Comparison of ENCODE assay signal across 22 cellular contexts in genomic region chr1:202088216-202088615, GRCh38. TPM values are rescaled to one million over a fixed set of nuclear protein-coding genes. Genes with fewer than 3 reads are reported as not detected.
DNase-seq lines count a peak whose midpoint lies in the region; ATAC-seq, FAIRE-seq and TF ChIP-seq lines count a peak whose summit lies in the region.
"Had no signal": no experiment of that assay in that cellular context is flagged by ENCODE, and none has a peak within 500 bp of the region (broad histone marks: within the 10 kb centered on the region; RNA-seq: fewer than 3 reads in every experiment).

No MANE protein-coding gene starts in this region.

- no peaks in the 10 kb centered on the region for H3K9me3 Mint-ChIP-seq in neural crest cell
- H3K9me3 Mint-ChIP-seq: activated CD4-positive, alpha-beta memory T cell treated with anti-CD3 and anti-CD28 coated beads for 36 hours; CD8-positive, alpha-beta memory T cell; neural progenitor cell; T-cell had no signal

- H3K4ac ChIP-seq in H1 (replicated peaks; ENCODE audit: insufficient read length, low read depth, low read length) = no peak overlapping the region

- no peaks in the 10 kb centered on the region for H3K36me3 Mint-ChIP-seq in neural crest cell (ENCODE audit: low read depth)
- H3K36me3 Mint-ChIP-seq: activated CD4-positive, alpha-beta memory T cell treated with anti-CD3 and anti-CD28 coated beads for 36 hours; CD8-positive, alpha-beta memory T cell; neural progenitor cell; T-cell had no signal

- H4K5ac ChIP-seq in H1 (ENCODE audit: insufficient read length, low read depth, low read length) = no peak overlapping the region

- H3K23me2 ChIP-seq in H1 (ENCODE audit: low read depth, low read length) = peaks cover 5% of the 10 kb centered on the region; the same call in 1 of the 2 replicates

- H3K27ac ChIP-seq in A549 (peak overlapping the region; percentile 24 to 79; a peak in 5 of 6 replicates), H1 (ENCODE audit: low read depth, low read length) (no peak overlapping the region), lower lobe of right lung (no peak overlapping the region)
- H3K27ac ChIP-seq: ascending aorta, neural progenitor cell, upper lobe of left lung had no signal

- 65% methylated on average over 3 of the region's 3 CpGs for WGBS in A549 (ENCODE audit: missing lambda C conversion rate)
- 91% methylated on average over 3 of the region's 3 CpGs; no CpG with 5 or more reads in 1 of the 2 experiments for WGBS in H1 (ENCODE audit: extremely low coverage in 1 of 2, insufficient coverage in 1 of 2, insufficient read length in 1 of 2, insufficient replicate concordance in 2 of 2, low coverage in 1 of 2, low lambda C conversion rate in 2 of 2, missing lambda C conversion rate in 1 of 2), 2 experiments

- H3K9me3 ChIP-seq in A549 = no peaks in the 10 kb centered on the region
- H3K9me3 ChIP-seq in H1 (ENCODE audit: insufficient read depth in 2 of 2, low read depth in 1 of 2, low read length in 1 of 2) = no peaks in the 10 kb centered on the region
- no peaks in the 10 kb centered on the region for H3K9me3 ChIP-seq in lower lobe of right lung
- H3K9me3 ChIP-seq: ascending aorta, upper lobe of left lung had no signal

- TF ChIP-seq CTCF in A549 (IDR thresholded peaks at IDR 0.05) (no peak), H1 (IDR thresholded peaks at IDR 0.05; ENCODE audit: control extremely low read depth in 1 of 3, insufficient read depth in 1 of 3, low read depth in 1 of 3, low read length in 3 of 3) (no peak), neural crest cell (conservative IDR thresholded peaks at IDR 0.05) (no peak), lower lobe of right lung (IDR thresholded peaks at IDR 0.05) (no peak)

- no peaks in the 10 kb centered on the region for H3K36me3 ChIP-seq in H1 (ENCODE audit: control insufficient read depth in 2 of 4, insufficient read depth in 4 of 4, low read length in 3 of 4)
- no peaks in the 10 kb centered on the region for H3K36me3 ChIP-seq in lower lobe of right lung
- H3K36me3 ChIP-seq: ascending aorta, neural progenitor cell, upper lobe of left lung had no signal

- H3K56ac ChIP-seq in H1 (replicated peaks; ENCODE audit: insufficient read length, low read depth, low read length) = no peak overlapping the region

- peak overlapping the region; percentile 37 for H3K27ac Mint-ChIP-seq in neural crest cell (ENCODE audit: unreplicated experiment)
- H3K27ac Mint-ChIP-seq: activated CD4-positive, alpha-beta memory T cell treated with anti-CD3 and anti-CD28 coated beads for 36 hours; CD8-positive, alpha-beta memory T cell; T-cell had no signal

- H4K8ac ChIP-seq in H1 (ENCODE audit: extremely low read depth, insufficient read depth, low read length) = no peak overlapping the region

- H2BK20ac ChIP-seq in H1 (ENCODE audit: low read length) = 0 out of 2 replicates have a peak overlapping the region, but pooled peaks have one; percentile 21

- peaks cover 51% of the 10 kb centered on the region for H3K4me1 ChIP-seq in A549
- H3K4me1 ChIP-seq in H1 (replicated peaks in 1 of 4; ENCODE audit: control insufficient read depth in 3 of 4, insufficient read depth in 4 of 4, low read length in 3 of 4) = peaks cover 17 to 26% (median 20%) of the 10 kb centered on the region in 4 experiments
- no peaks in the 10 kb centered on the region for H3K4me1 ChIP-seq in lower lobe of right lung
- H3K4me1 ChIP-seq: ascending aorta had no signal

- intact Hi-C loops in lower lobe of right lung (cut with DNase I) = no loop called here

- no peak overlapping the region for H3K14ac ChIP-seq in H1 (ENCODE audit: insufficient read length)

- no peak overlapping the region for H2AFZ ChIP-seq in H1 (ENCODE audit: low read length)
- H2AFZ ChIP-seq: neural progenitor cell had no signal

- no peak overlapping the region for H3K4me3 ChIP-seq in A549
- H3K4me3 ChIP-seq in H1 (ENCODE audit: extremely low read depth in 1 of 4, insufficient read depth in 2 of 4, low read depth in 3 of 4, low read length in 4 of 4) = no peak overlapping the region
- H3K4me3 ChIP-seq in lower lobe of right lung = no peak overlapping the region
- H3K4me3 ChIP-seq: ascending aorta, neural progenitor cell, upper lobe of left lung had no signal

- no peaks in the 10 kb centered on the region for H3K79me1 ChIP-seq in H1 (ENCODE audit: low read depth, low read length)

- DNase-seq in A549 (ENCODE audit: low read depth in 1 of 2, low spot score in 1 of 2) (no peak), HEK293T (ENCODE audit: extremely low spot score) (peak; percentile 9), H1 (ENCODE audit: low read depth in 1 of 2, low spot score in 2 of 2) (no peak), neural crest cell (ENCODE audit: low read depth, low spot score) (no peak), lower lobe of right lung (no peak)
- DNase-seq: activated CD4-positive, alpha-beta memory T cell treated with anti-CD3 and anti-CD28 coated beads for 36 hours; activated naive CD4-positive, alpha-beta T cell treated with Interleukin-2 at 50 U/mL for 16 hours; CD8-positive, alpha-beta memory T cell; HCEC 1CT; mesenchymal stem cell; NCI-H1105; NCI-H345; stimulated activated naive CD4-positive, alpha-beta T cell treated with Interleukin-2 at 50 U/mL for 16 hours; T-cell; upper lobe of left lung had no signal

- no peak overlapping the region for H3K9ac ChIP-seq in H1 (replicated peaks in 1 of 4; ENCODE audit: extremely low read depth in 1 of 4, low read depth in 3 of 4, low read length in 3 of 4)
- H3K9ac ChIP-seq: neural progenitor cell had no signal

- POLR2A ChIA-PET in A549 (lab: Yijun Ruan, JAX) (interaction anchor here (4.3 kb wide), 1 partner anchor 78 kb away, joined by 15 read pairs; the partner anchor contains the start of gene ELF3), HEK293T (lab: Yijun Ruan, JAX) (interaction anchor here (0.8 kb wide), 1 partner anchor 13 kb away, joined by 3 read pairs; no protein-coding TSS in a partner anchor), H1 (lab: Charles Lee; ENCODE audit: partially characterized antibody) (interaction anchor here (1.0 to 5.7 kb wide), 3 partner anchors 72 to 79 kb away, joined by 3 to 45 read pairs (median 3); partner anchors contain the start of gene ELF3)

- H4K91ac ChIP-seq in H1 (replicated peaks; ENCODE audit: insufficient read length, low read length) = peak overlapping the region; percentile 1

- H2BK120ac ChIP-seq in H1 (replicated peaks; ENCODE audit: low read depth, low read length) = no peak overlapping the region

- no peaks in the 10 kb centered on the region for H3K27me3 ChIP-seq in H1 (replicated peaks in 1 of 4; ENCODE audit: control insufficient read depth in 3 of 4, extremely low read depth in 1 of 4, insufficient read depth in 3 of 4, low read length in 3 of 4)
- no peaks in the 10 kb centered on the region for H3K27me3 ChIP-seq in lower lobe of right lung (ENCODE audit: low read depth)
- H3K27me3 ChIP-seq: ascending aorta, neural progenitor cell, upper lobe of left lung had no signal

- peaks cover 3% of the 10 kb centered on the region for H3K27me3 Mint-ChIP-seq in neural crest cell (ENCODE audit: low read depth)
- H3K27me3 Mint-ChIP-seq: activated CD4-positive, alpha-beta memory T cell treated with anti-CD3 and anti-CD28 coated beads for 36 hours had no signal

- no peak overlapping the region for H3K4me3 Mint-ChIP-seq in neural crest cell
- H3K4me3 Mint-ChIP-seq: activated CD4-positive, alpha-beta memory T cell treated with anti-CD3 and anti-CD28 coated beads for 36 hours; CD8-positive, alpha-beta memory T cell; neural progenitor cell; T-cell had no signal

- CTCF ChIA-PET in A549 (lab: Yijun Ruan, JAX) = interaction anchor here (0.6 to 2.5 kb wide), 7 partner anchors 10 to 88 kb away, joined by 3 to 8 read pairs (median 3); no protein-coding TSS in a partner anchor
- CTCF ChIA-PET in HEK293T (lab: Yijun Ruan, JAX) = no interaction called here
- CTCF ChIA-PET in H1 (lab: Charles Lee; ENCODE audit: partially characterized antibody) = interaction anchor here (0.6 to 3.0 kb wide), 11 partner anchors 13 to 226 kb away, joined by 3 to 11 read pairs (median 5); partner anchors contain the start of gene ELF3

- no peak overlapping the region for H3K4me2 ChIP-seq in A549
- H3K4me2 ChIP-seq in H1 (ENCODE audit: insufficient read depth in 1 of 2, low read depth in 2 of 2, low read length in 2 of 2) = no peak overlapping the region
- H3K4me2 ChIP-seq: neural progenitor cell had no signal

- H3K18ac ChIP-seq in H1 (ENCODE audit: extremely low read depth, low read length) = no peak overlapping the region

- no peak overlapping the region; the same call in 1 of the 2 replicates for H2BK5ac ChIP-seq in H1 (ENCODE audit: low read depth, low read length)

- no peaks in the 10 kb centered on the region for H4K20me1 ChIP-seq in H1 (replicated peaks in 1 of 2; ENCODE audit: control insufficient read depth in 1 of 2, insufficient read depth in 2 of 2, low read length in 2 of 2)

- peak overlapping the region; percentile 29; the same call in 1 of the 2 replicates for H2BK12ac ChIP-seq in H1 (ENCODE audit: low read depth, low read length)

- no peak overlapping the region for H3K23ac ChIP-seq in H1 (ENCODE audit: insufficient read length)

- H2AK5ac ChIP-seq in H1 (ENCODE audit: low read depth, low read length) = no peak overlapping the region

- TF ChIP-seq POLR2A in A549 (IDR thresholded peaks at IDR 0.05; ENCODE audit: low read length) = no peak
- no peak for TF ChIP-seq POLR2A in H1 (IDR thresholded peaks at IDR 0.05; ENCODE audit: control extremely low read depth in 1 of 2, low read depth in 2 of 2, low read length in 2 of 2)

- TF ChIP-seq EP300 in A549 (IDR thresholded peaks at IDR 0.05) (no peak), H1 (IDR thresholded peaks at IDR 0.05; ENCODE audit: borderline replicate concordance in 1 of 2, low read depth in 2 of 2, low read length in 2 of 2) (no peak)

- FAIRE-seq in A549 (lab: Jason Lieb, UNC) = no peak
- no peak for FAIRE-seq in H1 (lab: Jason Lieb, UNC)
- FAIRE-seq: GM19239, islet of Langerhans had no signal

- ATAC-seq in A549 (peak in 1 of 2 experiments; percentile 15; a peak in 3 of 6 replicates), GM21367 (IDR thresholded peaks at IDR 0.05; ENCODE audit: unreplicated experiment) (no peak), lower lobe of right lung (no peak), GM21360 (IDR thresholded peaks at IDR 0.05; ENCODE audit: unreplicated experiment) (no peak), HG03095 (IDR thresholded peaks at IDR 0.05; ENCODE audit: unreplicated experiment) (no peak)
- ATAC-seq: T-cell had no signal

- TF ChIP-seq RAD21 in A549 (conservative IDR thresholded peaks at IDR 0.05 in 1 of 2, IDR thresholded peaks at IDR 0.05 in 1 of 2) (no peak), H1 (IDR thresholded peaks at IDR 0.05 in 1 of 2, conservative IDR thresholded peaks at IDR 0.05 in 1 of 2; ENCODE audit: low read depth in 2 of 2, low read length in 2 of 2) (no peak)

- no peak overlapping the region for H2BK15ac ChIP-seq in H1 (ENCODE audit: low read length)

- peaks cover 31% of the 10 kb centered on the region for H3K4me1 Mint-ChIP-seq in neural crest cell
- H3K4me1 Mint-ChIP-seq: CD8-positive, alpha-beta memory T cell; T-cell had no signal

- H3K79me2 ChIP-seq in H1 (ENCODE audit: control insufficient read depth in 1 of 2, insufficient read depth in 2 of 2, low read length in 2 of 2) = no peaks in the 10 kb centered on the region

RNA-seq across cellular contexts. Expression of gene GPR37L1, which starts 34.5 kb away (rescaled TPM):
- 0.13 and 0.15 TPM in 2 replicates for polyA plus RNA-seq in A549 (2011; rRNA removed)
- polyA plus RNA-seq in A549 (2012; cell fraction: cytosol; rRNA removed) = 0.08 and 0.12 TPM in 2 replicates
- polyA plus RNA-seq in A549 (2012; cell fraction: nucleus; rRNA removed) = 0.24 and 0.27 TPM in 2 replicates
- polyA plus RNA-seq in A549 (2017; fragmentation: RNase III; extraction: RNeasy Plus Mini Kit Qiagen cat#74134 plus additional on column Dnase treatment) = 0.08 to 0.09 TPM (median 0.09 TPM) in 3 replicates
- polyA minus RNA-seq in A549 (2011; rRNA and poly(A)+ RNA removed) = 0.15 and 0.21 TPM in 2 replicates
- total RNA-seq in H1 (2021; fragmentation: NEBNext Ultra II Directional; extraction: Animal tissue kit (Norgen Biotek cat#: 25700)) = 0.08 and 0.13 TPM in 2 replicates
- 0.23 and 0.25 TPM in 2 replicates for polyA plus RNA-seq in H1 (2011; rRNA removed)
- 0.16 TPM for polyA plus RNA-seq in H1 (2011; cell fraction: cytosol; rRNA removed)
- polyA plus RNA-seq in H1 (2011; cell fraction: nucleus; rRNA removed) = 0.17 TPM
- 0.18 to 0.20 TPM (median 0.20 TPM) in 4 replicates for polyA plus RNA-seq in H1 (2012, experiment 1 of 2)
- 0.09 TPM for polyA plus RNA-seq in H1 (2012, experiment 2 of 2)
- 0.10 TPM for polyA plus RNA-seq in H1 (2013, experiment 1 of 2)
- polyA plus RNA-seq in H1 (2013, experiment 2 of 2) = 0.15 TPM
- polyA minus RNA-seq in H1 (2011; rRNA and poly(A)+ RNA removed) = 0.13 and 0.22 TPM in 2 replicates
- polyA minus RNA-seq in H1 (2011; cell fraction: cytosol; rRNA and poly(A)+ RNA removed) = not detected
- polyA minus RNA-seq in H1 (2011; cell fraction: nucleus; rRNA and poly(A)+ RNA removed) = 0.50 TPM
- 0.05 TPM in 1 of 2 replicates, not detected in the other for total RNA-seq in neural crest cell
- 0.06 TPM for total RNA-seq in lower lobe of right lung
- total RNA-seq: activated CD4-positive, alpha-beta memory T cell treated with anti-CD3 and anti-CD28 coated beads for 36 hours; ascending aorta; CD8-positive, alpha-beta memory T cell; T-cell had no signal

RNA-seq across cellular contexts. Expression of gene ARL8A, which starts 56.3 kb away (rescaled TPM):
- 49.8 and 57.8 TPM in 2 replicates for polyA plus RNA-seq in A549 (2011; rRNA removed)
- 31.8 and 37.2 TPM in 2 replicates for polyA plus RNA-seq in A549 (2012; cell fraction: cytosol; rRNA removed)
- polyA plus RNA-seq in A549 (2012; cell fraction: nucleus; rRNA removed) = 30.9 and 32.5 TPM in 2 replicates
- 18.0 to 25.6 TPM (median 23.4 TPM) in 3 replicates for polyA plus RNA-seq in A549 (2017; fragmentation: RNase III; extraction: RNeasy Plus Mini Kit Qiagen cat#74134 plus additional on column Dnase treatment)
- polyA minus RNA-seq in A549 (2011; rRNA and poly(A)+ RNA removed) = 26.5 and 50.1 TPM in 2 replicates
- 58.7 and 59.0 TPM in 2 replicates for total RNA-seq in H1 (2021; fragmentation: NEBNext Ultra II Directional; extraction: Animal tissue kit (Norgen Biotek cat#: 25700))
- 40.3 and 41.7 TPM in 2 replicates for polyA plus RNA-seq in H1 (2011; rRNA removed)
- polyA plus RNA-seq in H1 (2011; cell fraction: cytosol; rRNA removed) = 39.3 TPM
- polyA plus RNA-seq in H1 (2011; cell fraction: nucleus; rRNA removed) = 35.6 TPM
- polyA plus RNA-seq in H1 (2012, experiment 1 of 2) = 35.1 to 57.5 TPM (median 42.3 TPM) in 4 replicates
- 35.7 TPM for polyA plus RNA-seq in H1 (2012, experiment 2 of 2)
- 26.4 TPM for polyA plus RNA-seq in H1 (2013, experiment 1 of 2)
- 26.9 TPM for polyA plus RNA-seq in H1 (2013, experiment 2 of 2)
- polyA minus RNA-seq in H1 (2011; rRNA and poly(A)+ RNA removed) = 20.7 and 22.3 TPM in 2 replicates
- polyA minus RNA-seq in H1 (2011; cell fraction: cytosol; rRNA and poly(A)+ RNA removed) = 23.3 TPM
- 16.2 TPM for polyA minus RNA-seq in H1 (2011; cell fraction: nucleus; rRNA and poly(A)+ RNA removed)
- total RNA-seq in neural crest cell = 50.9 and 57.3 TPM in 2 replicates
- 98.0 TPM for total RNA-seq in lower lobe of right lung

Comparison
In these comparisons a context has a peak if more than half of its experiments do, and no peak if none do; other contexts are left out.
1. H3K27ac ChIP-seq: peak in A549 (2 of 2); none in H1 (single experiment) and lower lobe of right lung (single experiment).